ENCODE assay signal across 8 cellular contexts in the genomic region with DNA sequence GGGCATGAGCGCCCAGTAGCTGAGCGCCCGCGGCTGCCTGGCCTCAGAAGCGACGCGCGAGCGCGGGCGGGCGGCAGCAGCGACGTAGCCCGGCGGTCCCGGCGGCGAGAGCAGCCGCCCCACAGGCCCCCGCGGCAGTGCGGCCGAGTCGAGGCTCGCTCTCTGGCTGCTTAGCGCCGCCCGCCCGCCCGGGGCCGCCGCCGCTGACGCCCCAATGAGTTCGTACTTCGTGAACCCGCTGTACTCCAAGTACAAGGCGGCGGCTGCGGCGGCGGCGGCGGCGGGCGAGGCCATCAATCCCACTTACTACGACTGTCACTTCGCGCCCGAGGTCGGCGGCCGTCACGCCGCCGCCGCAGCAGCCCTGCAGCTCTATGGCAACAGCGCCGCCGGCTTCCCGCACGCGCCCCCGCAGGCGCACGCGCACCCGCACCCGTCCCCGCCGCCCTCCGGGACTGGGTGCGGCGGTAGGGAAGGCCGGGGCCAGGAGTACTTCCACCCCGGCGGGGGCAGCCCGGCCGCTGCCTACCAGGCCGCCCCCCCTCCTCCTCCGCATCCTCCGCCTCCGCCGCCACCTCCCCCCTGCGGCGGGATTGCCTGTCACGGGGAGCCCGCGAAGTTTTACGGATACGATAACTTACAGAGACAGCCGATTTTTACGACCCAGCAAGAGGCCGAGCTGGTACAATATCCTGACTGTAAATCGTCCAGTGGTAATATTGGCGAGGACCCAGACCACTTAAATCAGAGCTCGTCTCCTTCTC. TPM values are rescaled to one million over a fixed set of nuclear protein-coding genes. Genes with fewer than 3 reads are reported as not detected.
DNase-seq lines count a peak whose midpoint lies in the region; ATAC-seq, FAIRE-seq and TF ChIP-seq lines count a peak whose summit lies in the region.

No MANE protein-coding gene starts in this region.

- H3K27ac ChIP-seq in ACC112 (ENCODE audit: low read depth, low read length) = peak overlapping the region; percentile 74
- peak overlapping the region; percentile 89 to 94 for H3K27ac ChIP-seq in kidney (ENCODE audit: low read depth in 2 of 2, low read length in 2 of 2)
- H3K27ac ChIP-seq in subcutaneous abdominal adipose tissue (ENCODE audit: low read depth, low read length) = peak overlapping the region; percentile 79

- DNase-seq in HEK293T (ENCODE audit: extremely low spot score) (peak; percentile 59), kidney (peak; percentile 91)
- DNase-seq in activated T-cell treated with anti-CD3 and anti-CD28 coated beads, Interleukin-2, amount 50 U/mL, for 72 hours = peak; percentile 42 to 50
- no peak for DNase-seq in effector CD8-positive, alpha-beta T cell (lab: John Stamatoyannopoulos, UW)

- peaks cover 27% of the 10 kb centered on the region for H3K79me2 ChIP-seq in ACC112 (ENCODE audit: control insufficient read depth, insufficient read depth, low read length, unreplicated experiment)

- H3K4me3 Mint-ChIP-seq in activated T-cell treated with anti-CD3 and anti-CD28 coated beads, Interleukin-2, amount 50 U/mL, for 72 hours = peak overlapping the region; percentile 74 to 84

- intact Hi-C loops in kidney (cut with DNase I) = no loop called here

- H3K36me3 ChIP-seq in ACC112 (ENCODE audit: insufficient read depth, low read length) (peaks cover 4% of the 10 kb centered on the region; the same call in 1 of the 2 replicates), kidney (ENCODE audit: control insufficient read depth in 1 of 2, insufficient read depth in 2 of 2, low read length in 2 of 2) (no peaks in the 10 kb centered on the region), subcutaneous abdominal adipose tissue (ENCODE audit: control insufficient read depth in 5 of 5, insufficient read depth in 5 of 5, low read length in 5 of 5) (no peaks in the 10 kb centered on the region)

- peaks cover 0 to 3% of the 10 kb centered on the region in 2 donors for H3K36me3 Mint-ChIP-seq in activated T-cell treated with anti-CD3 and anti-CD28 coated beads, Interleukin-2, amount 50 U/mL, for 72 hours (ENCODE audit: insufficient read depth in 2 of 2)

- H3K4me1 Mint-ChIP-seq in activated T-cell treated with anti-CD3 and anti-CD28 coated beads, Interleukin-2, amount 50 U/mL, for 72 hours (ENCODE audit: low read depth) = peaks cover 49% of the 10 kb centered on the region

- no peaks in the 10 kb centered on the region for H3K9me3 Mint-ChIP-seq in activated T-cell treated with anti-CD3 and anti-CD28 coated beads, Interleukin-2, amount 50 U/mL, for 72 hours

- peaks cover 26% of the 10 kb centered on the region for H3K4me1 ChIP-seq in ACC112 (ENCODE audit: control insufficient read depth, insufficient read depth, low read length, unreplicated experiment)
- H3K4me1 ChIP-seq in kidney (ENCODE audit: control insufficient read depth in 1 of 2, insufficient read depth in 1 of 2, low read depth in 1 of 2, low read length in 2 of 2) = peaks cover 13 to 15% of the 10 kb centered on the region in 2 donors
- peaks cover 1 to 53% (median 44%) of the 10 kb centered on the region in 5 donors for H3K4me1 ChIP-seq in subcutaneous abdominal adipose tissue (ENCODE audit: control insufficient read depth in 5 of 5, insufficient read depth in 5 of 5, low read length in 5 of 5)

- H3K27me3 Mint-ChIP-seq in activated T-cell treated with anti-CD3 and anti-CD28 coated beads, Interleukin-2, amount 50 U/mL, for 72 hours (ENCODE audit: low read depth) = peaks cover 86% of the 10 kb centered on the region

- H3K27me3 ChIP-seq in ACC112 (ENCODE audit: insufficient read depth, low read length) (no peaks in the 10 kb centered on the region), subcutaneous abdominal adipose tissue (ENCODE audit: control insufficient read depth in 5 of 5, insufficient read depth in 4 of 5, low read length in 5 of 5) (peaks cover 0 to 36% (median 2%) of the 10 kb centered on the region in 5 donors)

- peak; percentile 47 to 50 for ATAC-seq in activated T-cell treated with anti-CD3 and anti-CD28 coated beads, Interleukin-2, amount 50 U/mL, for 72 hours (replicated peaks in 1 of 2)
- ATAC-seq in GM18519 (IDR thresholded peaks at IDR 0.05; ENCODE audit: low FRiP score, unreplicated experiment) = no peak
- ATAC-seq in GM18517 (IDR thresholded peaks at IDR 0.05; ENCODE audit: unreplicated experiment) = no peak

- H2AFZ ChIP-seq in ACC112 (ENCODE audit: low read length, unreplicated experiment) = peak overlapping the region; percentile 80

- no peak for FAIRE-seq in kidney (lab: Jason Lieb, UNC)

- CTCF ChIA-PET in HEK293T (lab: Yijun Ruan, JAX) = interaction anchor here (0.6 to 2.8 kb wide), 6 partner anchors 10 to 521 kb away, joined by 3 to 13 read pairs (median 4); no protein-coding TSS in a partner anchor

- POLR2A ChIA-PET in HEK293T (lab: Yijun Ruan, JAX) = interaction anchor here (0.6 to 5.4 kb wide), 8 partner anchors 9 to 1002 kb away, joined by 3 to 35 read pairs (median 4); a partner anchor contains a TSS

- no peak for TF ChIP-seq CTCF in kidney (IDR thresholded peaks at IDR 0.05; ENCODE audit: borderline replicate concordance, extremely low read depth, insufficient read depth)

- peak overlapping the region; percentile 93 for H3K27ac Mint-ChIP-seq in activated T-cell treated with anti-CD3 and anti-CD28 coated beads, Interleukin-2, amount 50 U/mL, for 72 hours

- H3K9me3 ChIP-seq in kidney (ENCODE audit: control insufficient read depth in 1 of 2, low read length in 2 of 2) = no peaks in the 10 kb centered on the region
- no peaks in the 10 kb centered on the region for H3K9me3 ChIP-seq in subcutaneous abdominal adipose tissue (ENCODE audit: control insufficient read depth in 5 of 5, low read length in 5 of 5)

- H3K4me3 ChIP-seq in ACC112 (ENCODE audit: low read depth, low read length) (peak overlapping the region; percentile 79), kidney (ENCODE audit: low read length in 2 of 2) (peak overlapping the region; percentile 67 to 85), subcutaneous abdominal adipose tissue (ENCODE audit: low read depth in 1 of 5, low read length in 5 of 5) (peak overlapping the region; percentile 57 to 83 (median 73))

- H3K9ac ChIP-seq in kidney (ENCODE audit: low read length in 2 of 2) = peak overlapping the region; percentile 81 to 90
- peak overlapping the region; percentile 40 to 79 (median 62) for H3K9ac ChIP-seq in subcutaneous abdominal adipose tissue (ENCODE audit: low read length in 5 of 5)

TF ChIP-seq in HEK293T, 16 proteins besides CTCF, POLR2A, EP300 and RAD21:
- TF ChIP-seq FOXM1 (IDR thresholded peaks at IDR 0.05; ENCODE audit: borderline replicate concordance) = peak; percentile 83; the same call in 1 of the 2 replicates
- peak; percentile 90; the same call in 1 of the 2 replicates for TF ChIP-seq CTBP1 (IDR thresholded peaks at IDR 0.05; ENCODE audit: borderline replicate concordance)
- no peak for TF ChIP-seq SUZ12 (IDR thresholded peaks at IDR 0.05)
- no peak for TF ChIP-seq HDGF (IDR thresholded peaks at IDR 0.05; ENCODE audit: borderline replicate concordance)
- no peak for TF ChIP-seq FOXA1 (IDR thresholded peaks at IDR 0.05)
- TF ChIP-seq, protein P1, sequence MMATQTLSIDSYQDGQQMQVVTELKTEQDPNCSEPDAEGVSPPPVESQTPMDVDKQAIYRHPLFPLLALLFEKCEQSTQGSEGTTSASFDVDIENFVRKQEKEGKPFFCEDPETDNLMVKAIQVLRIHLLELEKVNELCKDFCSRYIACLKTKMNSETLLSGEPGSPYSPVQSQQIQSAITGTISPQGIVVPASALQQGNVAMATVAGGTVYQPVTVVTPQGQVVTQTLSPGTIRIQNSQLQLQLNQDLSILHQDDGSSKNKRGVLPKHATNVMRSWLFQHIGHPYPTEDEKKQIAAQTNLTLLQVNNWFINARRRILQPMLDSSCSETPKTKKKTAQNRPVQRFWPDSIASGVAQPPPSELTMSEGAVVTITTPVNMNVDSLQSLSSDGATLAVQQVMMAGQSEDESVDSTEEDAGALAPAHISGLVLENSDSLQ (IDR thresholded peaks at IDR 0.05) = peak; percentile 94
- no peak for TF ChIP-seq ZNF384 (IDR thresholded peaks at IDR 0.05)
- TF ChIP-seq ARNT (IDR thresholded peaks at IDR 0.05) = peak; percentile 77
- TF ChIP-seq FOXK2 (IDR thresholded peaks at IDR 0.05) = no peak

RNA-seq across cellular contexts. Expression of a gene that starts 0.8 kb away (rescaled TPM):
- total RNA-seq in activated T-cell treated with anti-CD3 and anti-CD28 coated beads, Interleukin-2, amount 50 U/mL, for 72 hours = not detected
- 76.5 TPM for total RNA-seq in kidney
- 122 TPM for polyA plus RNA-seq in kidney (ENCODE audit: insufficient read depth, low read depth, low replicate concordance)

RNA-seq across cellular contexts. Expression of a gene that starts 7.8 kb away (rescaled TPM):
- not detected for total RNA-seq in activated T-cell treated with anti-CD3 and anti-CD28 coated beads, Interleukin-2, amount 50 U/mL, for 72 hours
- 36.5 TPM for total RNA-seq in kidney
- 36.4 TPM for polyA plus RNA-seq in kidney (ENCODE audit: insufficient read depth, low read depth, low replicate concordance)

RNA-seq across cellular contexts. Expression of a gene that starts 13.8 kb away (rescaled TPM):
- total RNA-seq in activated T-cell treated with anti-CD3 and anti-CD28 coated beads, Interleukin-2, amount 50 U/mL, for 72 hours = not detected
- 35.4 TPM for total RNA-seq in kidney
- polyA plus RNA-seq in kidney (ENCODE audit: insufficient read depth, low read depth, low replicate concordance) = 28.2 TPM

RNA-seq across cellular contexts. Expression of a gene that starts 21.0 kb away (rescaled TPM):
- not detected for total RNA-seq in activated T-cell treated with anti-CD3 and anti-CD28 coated beads, Interleukin-2, amount 50 U/mL, for 72 hours
- total RNA-seq in kidney = 27.8 TPM
- polyA plus RNA-seq in kidney (ENCODE audit: insufficient read depth, low read depth, low replicate concordance) = 12.1 TPM

RNA-seq across cellular contexts. Expression of a gene that starts 23.3 kb away (rescaled TPM):
- not detected for total RNA-seq in activated T-cell treated with anti-CD3 and anti-CD28 coated beads, Interleukin-2, amount 50 U/mL, for 72 hours
- 15.9 TPM for total RNA-seq in kidney
- 5.8 TPM for polyA plus RNA-seq in kidney (ENCODE audit: insufficient read depth, low read depth, low replicate concordance)

Comparison
In these comparisons a context has a peak if more than half of its experiments do, and no peak if none do; other contexts are left out.
1. ATAC-seq: peak in activated T-cell treated with anti-CD3 and anti-CD28 coated beads, Interleukin-2, amount 50 U/mL, for 72 hours (2 of 2); none in GM18519 (single experiment) and GM18517 (single experiment).
2. RNA of a gene that starts 0.8 kb away (total RNA-seq): 76.5 TPM in kidney (single experiment); not detected in activated T-cell treated with anti-CD3 and anti-CD28 coated beads, Interleukin-2, amount 50 U/mL, for 72 hours; every median in the first group is over 10 times any median in the second.
3. RNA of a gene that starts 7.8 kb away (total RNA-seq): 36.5 TPM in kidney (single experiment); not detected in activated T-cell treated with anti-CD3 and anti-CD28 coated beads, Interleukin-2, amount 50 U/mL, for 72 hours; every median in the first group is over 10 times any median in the second.
4. RNA of a gene that starts 13.8 kb away (total RNA-seq): 35.4 TPM in kidney (single experiment); not detected in activated T-cell treated with anti-CD3 and anti-CD28 coated beads, Interleukin-2, amount 50 U/mL, for 72 hours; every median in the first group is over 10 times any median in the second.
5. Peak in every context shown above with its lines, with median percentiles within 50 percentile points of each other: H3K27ac ChIP-seq and H3K4me3 ChIP-seq.